ENCODE assay signal across 12 cellular contexts in the genomic region with DNA sequence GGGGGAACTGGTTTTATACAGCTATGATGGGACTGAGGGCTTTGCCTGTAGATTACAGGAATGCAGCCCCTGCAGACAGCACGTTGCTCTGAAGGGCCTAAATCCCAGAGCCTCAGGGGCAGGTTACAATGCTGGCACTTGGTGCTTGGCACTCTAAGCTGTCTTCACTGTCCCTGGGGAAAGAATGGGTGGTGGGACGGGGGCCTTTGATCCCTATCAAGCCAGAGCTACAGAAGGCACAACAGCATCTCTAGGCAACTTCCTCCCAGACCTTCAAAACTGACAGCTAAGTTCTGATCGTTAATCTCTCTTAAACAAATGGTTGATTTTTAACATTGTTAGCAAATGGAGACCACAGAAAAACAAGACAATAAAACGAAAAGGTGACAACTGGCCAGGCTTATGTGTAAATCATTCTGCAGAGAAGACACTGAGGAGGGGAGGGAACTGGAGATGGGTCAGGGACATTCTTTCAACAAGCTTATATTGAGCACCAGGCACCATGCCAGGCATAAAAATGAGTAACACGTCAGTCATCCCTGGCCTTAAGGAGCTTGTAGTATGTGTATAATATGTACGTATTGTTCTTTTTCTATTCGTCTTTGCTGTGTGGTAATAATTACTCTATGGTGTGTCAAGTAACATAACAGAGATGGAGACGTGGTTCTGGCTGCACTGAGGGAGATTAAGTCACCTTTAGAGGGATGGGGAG. TPM values are rescaled to one million over a fixed set of nuclear protein-coding genes. Genes with fewer than 3 reads are reported as not detected.
DNase-seq lines count a peak whose midpoint lies in the region; ATAC-seq and TF ChIP-seq lines count a peak whose summit lies in the region.
"Had no signal": no experiment of that assay in that cellular context is flagged by ENCODE, and none has a peak within 500 bp of the region (broad histone marks: within the 10 kb centered on the region; RNA-seq: fewer than 3 reads in every experiment).

No MANE protein-coding gene starts in this region.

- no TSS peak for BruUV-seq in IMR-90 (replicated peaks; lab: Mats Ljungman, UMichigan)

- DNase-seq in BE2C (peak; percentile 48), IMR-90 (peak; percentile 96), astrocyte of the hippocampus (ENCODE audit: low read depth, low spot score) (peak; percentile 71), kidney tubule cell (ENCODE audit: low spot score) (peak; percentile 95), NCI-H1092 (lab: John Stamatoyannopoulos, UW) (no peak), upper lobe of right lung (no peak)
- DNase-seq: gastrocnemius medialis; NCI-H526 treated with DMSO at 0.1 percent for 48 hours; stimulated activated naive B cell treated with anti-CD40 and anti-IgM and Interleukin-4, amounts not matched to agents 10 μg/mL and 1 μg/mL and 100 μg/mL, for 72 hours had no signal

- 0 out of 2 replicates have a peak, but pooled peaks have one; percentile 4 for TF ChIP-seq RAD21 in IMR-90 (IDR thresholded peaks at IDR 0.05; ENCODE audit: low read length)

- CTCF ChIA-PET in IMR-90 (lab: Yijun Ruan, JAX): interaction anchor here (1.0 kb wide), 1 partner anchor 10 kb away, joined by 3 read pairs; no protein-coding TSS in a partner anchor

- H3K27me3 ChIP-seq in BE2C (no peaks in the 10 kb centered on the region), IMR-90 (ENCODE audit: control insufficient read depth, insufficient read depth, low read length) (no peaks in the 10 kb centered on the region), upper lobe of right lung (no peaks in the 10 kb centered on the region)
- H3K27me3 ChIP-seq: gastrocnemius medialis had no signal

- peak overlapping the region; percentile 0 for H2BK5ac ChIP-seq in IMR-90 (ENCODE audit: low read depth, low read length, poor library complexity, severe bottlenecking)

- peak overlapping the region; percentile 44; the same call in 1 of the 2 replicates for H2AK5ac ChIP-seq in IMR-90 (ENCODE audit: low read depth, low read length)

- H2BK120ac ChIP-seq in IMR-90 (ENCODE audit: low read depth, low read length): no peak overlapping the region

- dilution Hi-C loops in IMR-90 (cut with HindIII; ENCODE audit: low sequenced_read_pairs, unreplicated experiment): no loop called here

- H3K4me3 ChIP-seq in BE2C (ENCODE audit: low read depth, low read length): no peak overlapping the region
- no peak overlapping the region for H3K4me3 ChIP-seq in IMR-90 (ENCODE audit: insufficient read depth, low read depth, low read length)
- no peak overlapping the region for H3K4me3 ChIP-seq in upper lobe of right lung
- H3K4me3 ChIP-seq: gastrocnemius medialis had no signal

- TF ChIP-seq POLR2A in IMR-90 (IDR thresholded peaks at IDR 0.05; ENCODE audit: low read depth, low read length): no peak

- H3K9me3 ChIP-seq in BE2C: no peaks in the 10 kb centered on the region
- no peaks in the 10 kb centered on the region for H3K9me3 ChIP-seq in IMR-90 (ENCODE audit: control insufficient read depth, insufficient read depth, low read length)
- H3K9me3 ChIP-seq in upper lobe of right lung: no peaks in the 10 kb centered on the region
- H3K9me3 ChIP-seq: gastrocnemius medialis had no signal

- peak overlapping the region; percentile 1; the same call in 1 of the 2 replicates for H3K4me2 ChIP-seq in IMR-90 (ENCODE audit: low read depth, low read length)

- no peak overlapping the region for H3K56ac ChIP-seq in IMR-90 (ENCODE audit: extremely low read depth, insufficient read depth, low read length)

- intact Hi-C loops in IMR-90 (cut with micrococcal nuclease): no loop called here
- intact Hi-C loops in upper lobe of right lung (cut with DNase I): no loop called here

- no peak overlapping the region for H3K23ac ChIP-seq in IMR-90 (ENCODE audit: low read depth, low read length)

- H2AFZ ChIP-seq in IMR-90 (replicated peaks; ENCODE audit: low read length, poor library complexity): no peak overlapping the region

- peaks cover 9% of the 10 kb centered on the region for H3K4me1 ChIP-seq in BE2C
- H3K4me1 ChIP-seq in IMR-90 (ENCODE audit: control insufficient read depth, insufficient read depth, low read length): peaks cover 16% of the 10 kb centered on the region
- no peaks in the 10 kb centered on the region for H3K4me1 ChIP-seq in upper lobe of right lung

- POLR2A ChIA-PET in IMR-90 (lab: Charles Lee; ENCODE audit: unreplicated experiment): no interaction called here

- in situ Hi-C loops in IMR-90 (cut with MboI; ENCODE audit: low sequenced_read_pairs): no loop called here

- no peaks in the 10 kb centered on the region for H3K36me3 ChIP-seq in BE2C
- H3K36me3 ChIP-seq in IMR-90 (ENCODE audit: control insufficient read depth, insufficient read depth, low read length): no peaks in the 10 kb centered on the region
- no peaks in the 10 kb centered on the region for H3K36me3 ChIP-seq in upper lobe of right lung
- H3K36me3 ChIP-seq: gastrocnemius medialis had no signal

- no peak overlapping the region for H3K27ac ChIP-seq in IMR-90 (ENCODE audit: insufficient read depth, low read length)
- no peak overlapping the region for H3K27ac ChIP-seq in upper lobe of right lung
- H3K27ac ChIP-seq: gastrocnemius medialis had no signal

- 0 out of 2 replicates have a peak overlapping the region, but pooled peaks have one; percentile 3 for H3K18ac ChIP-seq in IMR-90 (ENCODE audit: low read depth, low read length)

- H2BK20ac ChIP-seq in IMR-90 (ENCODE audit: low read depth, low read length): 0 out of 2 replicates have a peak overlapping the region, but pooled peaks have one; percentile 30

- TF ChIP-seq CTCF in BE2C (IDR thresholded peaks at IDR 0.05; ENCODE audit: low read depth, low read length) (no peak), IMR-90 (conservative IDR thresholded peaks at IDR 0.05; ENCODE audit: low read depth, low read length) (no peak), upper lobe of right lung (IDR thresholded peaks at IDR 0.05) (no peak)

- peaks cover 12% of the 10 kb centered on the region; the same call in 1 of the 2 replicates for H3K9me1 ChIP-seq in IMR-90 (ENCODE audit: insufficient read depth, low read length)

- no peaks in the 10 kb centered on the region for H3K79me1 ChIP-seq in IMR-90 (ENCODE audit: low read depth in 1 of 2, low read length in 2 of 2)

- WGBS in IMR-90 (ENCODE audit: extremely low coverage in 2 of 2, insufficient read length in 1 of 2), 2 experiments: 20% methylated on average over 1 of the region's 8 CpGs; no CpG with 5 or more reads in 1 of the 2 experiments

- no peak overlapping the region for H3K9ac ChIP-seq in IMR-90 (ENCODE audit: low read depth, low read length)

- H4K8ac ChIP-seq in IMR-90 (ENCODE audit: low read depth in 2 of 2, low read length in 2 of 2): 0 out of 4 replicates have a peak overlapping the region, but pooled peaks of 1 of the 2 experiments have one; percentile 18

- ATAC-seq in IMR-90 (ENCODE audit: low read depth): peak; percentile 83
- ATAC-seq in GM21367 (IDR thresholded peaks at IDR 0.05; ENCODE audit: unreplicated experiment): no peak
- no peak for ATAC-seq in upper lobe of right lung
- no peak for ATAC-seq in HG03442 (IDR thresholded peaks at IDR 0.05; ENCODE audit: unreplicated experiment)
- ATAC-seq: activated naive CD4-positive, alpha-beta T cell treated with anti-CD3 and anti-CD28 coated beads, Interleukin-2, amount 50 U/mL, for 72 hours; stimulated activated naive B cell treated with anti-CD40 and anti-IgM and Interleukin-4, amounts not matched to agents 10 μg/mL and 1 μg/mL and 100 μg/mL, for 72 hours had no signal

- H3K14ac ChIP-seq in IMR-90 (replicated peaks; ENCODE audit: low read depth, low read length): no peak overlapping the region

- H4K5ac ChIP-seq in IMR-90 (ENCODE audit: low read depth, low read length): no peak overlapping the region; the same call in 1 of the 2 replicates

- no peak overlapping the region for H3K4ac ChIP-seq in IMR-90 (ENCODE audit: low read depth, low read length)

- H2BK15ac ChIP-seq in IMR-90 (ENCODE audit: low read depth, low read length): no peak overlapping the region

- no peaks in the 10 kb centered on the region for H4K20me1 ChIP-seq in IMR-90 (ENCODE audit: insufficient read depth, low read length)

- no peak overlapping the region for H2AK9ac ChIP-seq in IMR-90 (replicated peaks; ENCODE audit: low read depth, low read length, poor library complexity)

- H4K91ac ChIP-seq in IMR-90 (ENCODE audit: insufficient read depth, low read depth, low read length): no peak overlapping the region

TF ChIP-seq in IMR-90, 13 proteins besides CTCF, POLR2A, EP300 and RAD21 (continues in another document):
- TF ChIP-seq FOS (IDR thresholded peaks at IDR 0.05; ENCODE audit: low read depth, low read length): peak; percentile 36; the same call in 1 of the 2 replicates
- TF ChIP-seq, protein P1, sequence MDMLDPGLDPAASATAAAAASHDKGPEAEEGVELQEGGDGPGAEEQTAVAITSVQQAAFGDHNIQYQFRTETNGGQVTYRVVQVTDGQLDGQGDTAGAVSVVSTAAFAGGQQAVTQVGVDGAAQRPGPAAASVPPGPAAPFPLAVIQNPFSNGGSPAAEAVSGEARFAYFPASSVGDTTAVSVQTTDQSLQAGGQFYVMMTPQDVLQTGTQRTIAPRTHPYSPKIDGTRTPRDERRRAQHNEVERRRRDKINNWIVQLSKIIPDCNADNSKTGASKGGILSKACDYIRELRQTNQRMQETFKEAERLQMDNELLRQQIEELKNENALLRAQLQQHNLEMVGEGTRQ (IDR thresholded peaks at IDR 0.05; ENCODE audit: low read depth, low read length): no peak
- no peak for TF ChIP-seq SMC3 (IDR thresholded peaks at IDR 0.05; ENCODE audit: low read depth, low read length)
- no peak for TF ChIP-seq MAZ (IDR thresholded peaks at IDR 0.05; ENCODE audit: borderline replicate concordance, low read depth, low read length)

RNA-seq across cellular contexts. Expression of a gene that starts 49.1 kb away (rescaled TPM):
- polyA plus RNA-seq in BE2C (2012; ENCODE audit: insufficient read depth, insufficient read length, low read depth): 0.79 TPM
- total RNA-seq in IMR-90 (2012; rRNA removed): 33.7 and 36.4 TPM in 2 replicates
- 52.6 and 55.2 TPM in 2 replicates for polyA plus RNA-seq in IMR-90 (2012; rRNA removed)
- 26.4 and 51.5 TPM in 2 replicates for polyA plus RNA-seq in IMR-90 (2012; cell fraction: cytosol; rRNA removed)
- 19.3 and 34.7 TPM in 2 replicates for polyA plus RNA-seq in IMR-90 (2012; cell fraction: nucleus; rRNA removed; ENCODE audit: low replicate concordance)
- 6.7 TPM for total RNA-seq in upper lobe of right lung

RNA-seq across cellular contexts. Expression of a gene that starts 55.1 kb away (rescaled TPM):
- 0.96 TPM for polyA plus RNA-seq in BE2C (2012; ENCODE audit: insufficient read depth, insufficient read length, low read depth)
- total RNA-seq in IMR-90 (2012; rRNA removed): 7.7 and 10.6 TPM in 2 replicates
- polyA plus RNA-seq in IMR-90 (2012; rRNA removed): 5.1 and 7.0 TPM in 2 replicates
- 2.7 and 3.8 TPM in 2 replicates for polyA plus RNA-seq in IMR-90 (2012; cell fraction: cytosol; rRNA removed)
- 2.8 and 16.0 TPM in 2 replicates for polyA plus RNA-seq in IMR-90 (2012; cell fraction: nucleus; rRNA removed; ENCODE audit: low replicate concordance)
- total RNA-seq in upper lobe of right lung: 20.0 TPM

Comparison
In these comparisons a context has a peak if more than half of its experiments do, and no peak if none do; other contexts are left out.
1. DNase-seq: peak in BE2C (single experiment), IMR-90 (single experiment), astrocyte of the hippocampus (single experiment) and kidney tubule cell (single experiment); none in NCI-H1092 (single experiment) and upper lobe of right lung (single experiment).